Comparison of ENCODE assay signal across 1 cellular context in the genomic region with DNA sequence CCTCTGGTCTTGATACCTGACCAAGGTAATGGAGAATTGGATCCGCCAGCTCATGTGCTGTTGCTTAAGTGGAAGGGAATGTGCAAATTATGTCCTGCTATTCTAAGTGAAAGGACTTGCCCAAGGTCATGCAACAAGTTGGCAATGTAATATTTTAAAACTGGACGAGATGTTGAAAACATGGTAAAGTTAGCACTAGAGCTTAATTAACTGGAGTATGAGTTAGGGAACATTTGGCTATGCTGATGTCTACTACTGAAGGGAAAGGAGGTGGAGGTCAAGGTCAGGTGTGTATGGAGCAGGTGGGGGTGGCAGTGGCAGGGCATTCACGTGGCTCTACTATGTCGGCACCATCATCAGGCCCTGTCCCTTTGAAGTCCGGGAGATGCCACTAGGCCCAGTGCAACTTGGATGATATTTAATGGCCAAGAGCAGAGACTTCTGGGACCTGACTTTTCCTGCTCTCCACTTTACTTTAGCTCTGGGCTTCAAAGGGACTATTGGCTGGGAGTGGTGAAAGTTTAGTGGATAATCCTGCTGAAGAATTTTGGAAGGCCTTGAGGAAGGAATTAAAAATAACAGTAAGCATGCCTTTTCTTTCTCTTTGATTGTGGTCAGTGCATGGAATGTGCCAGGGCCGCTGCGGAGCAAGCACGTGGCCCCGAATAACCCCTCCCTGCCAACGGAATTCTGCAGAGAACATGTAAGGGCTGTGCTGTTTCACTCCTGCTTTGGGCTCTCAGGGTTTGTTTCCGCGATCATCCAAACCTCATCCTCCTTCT.
TF ChIP-seq lines count a peak whose summit lies in the region.

No MANE protein-coding gene starts in this region.

TF ChIP-seq in GM12878, 131 proteins besides CTCF, POLR2A, EP300 and RAD21 (continued from another document):
- TF ChIP-seq JUNB (IDR thresholded peaks at IDR 0.05) (no peak), NBN (IDR thresholded peaks at IDR 0.05) (no peak), HDAC2 (IDR thresholded peaks at IDR 0.05) (no peak)
